ENCODE assay signal across 10 cellular contexts in genomic region chr2:3198119-3198518, GRCh38.
DNase-seq lines count a peak whose midpoint lies in the region; ATAC-seq and TF ChIP-seq lines count a peak whose summit lies in the region.
"Had no signal": no experiment of that assay in that cellular context is flagged by ENCODE, and none has a peak within 500 bp of the region (broad histone marks: within the 10 kb centered on the region; RNA-seq: fewer than 3 reads in every experiment).

No MANE protein-coding gene starts in this region.

- H3K4me2 ChIP-seq in HCT116 (ENCODE audit: low read length), result no peak overlapping the region

- H3K9me2 ChIP-seq in HCT116 (ENCODE audit: insufficient read depth), result no peaks in the 10 kb centered on the region

- H4K20me1 ChIP-seq in HCT116 (ENCODE audit: insufficient read depth), result no peaks in the 10 kb centered on the region

- ATAC-seq in HCT116 (peak; percentile 80), left cardiac atrium (no peak), HG02981 (IDR thresholded peaks at IDR 0.05; ENCODE audit: unreplicated experiment) (no peak), GM21825 (IDR thresholded peaks at IDR 0.05; ENCODE audit: unreplicated experiment) (no peak)

- H3K79me2 ChIP-seq in HCT116 (ENCODE audit: insufficient read depth, low read length), result 0 out of 2 replicates have a peak, but pooled peaks cover 4% of the 10 kb centered on the region

- no peaks in the 10 kb centered on the region for H3K4me1 ChIP-seq in HCT116 (ENCODE audit: control insufficient read depth in 1 of 2, insufficient read depth in 2 of 2, low read length in 2 of 2)

- POLR2A ChIA-PET in HCT116 (lab: Charles Lee), result no interaction called here

- DNase-seq in NCI-H2081 (lab: John Stamatoyannopoulos, UW) (peak; percentile 9 to 25), NCI-H2081 treated with DMSO at 0.1 percent for 48 hours (lab: John Stamatoyannopoulos, UW) (no peak), HCT116 (ENCODE audit: low read depth, low spot score) (no peak), WERI-Rb-1 (peak; percentile 54), medulla oblongata (ENCODE audit: extremely low spot score) (peak; percentile 31), left cardiac atrium (no peak)
- DNase-seq: trophoblast cell had no signal

- no peaks in the 10 kb centered on the region for H3K27me3 ChIP-seq in HCT116 (ENCODE audit: insufficient read depth, low read length)
- H3K27me3 ChIP-seq in WERI-Rb-1 (ENCODE audit: insufficient read depth, low read depth, severe bottlenecking), result no peaks in the 10 kb centered on the region

- TF ChIP-seq CTCF in HCT116 (IDR thresholded peaks at IDR 0.05 in 2 of 3, conservative IDR thresholded peaks at IDR 0.05 in 1 of 3; ENCODE audit: borderline replicate concordance in 1 of 3, insufficient read depth in 1 of 3, low read depth in 2 of 3, low read length in 2 of 3) (peak in 2 of 3 experiments; percentile 33 to 34; a peak in 2 of 6 replicates), WERI-Rb-1 (IDR thresholded peaks at IDR 0.05; ENCODE audit: low read depth, low read length) (peak; percentile 76)

- H3K36me3 ChIP-seq in HCT116 (ENCODE audit: control insufficient read depth in 1 of 2, insufficient read depth in 2 of 2, low read length in 2 of 2) (peaks cover 2 to 3% of the 10 kb centered on the region in 2 experiments; a peak in 1 of 4 replicates), WERI-Rb-1 (peaks cover 14% of the 10 kb centered on the region)

- no TSS peak for BruUV-seq in HCT116 (replicated peaks; lab: Mats Ljungman, UMichigan)

- no peak overlapping the region for H2AFZ ChIP-seq in HCT116 (ENCODE audit: low read depth, low read length, poor library complexity, severe bottlenecking)

- CTCF ChIA-PET in HCT116 (lab: Charles Lee), result no interaction called here

- RAD21 ChIA-PET in HCT116 (lab: Charles Lee; ENCODE audit: low non-redundant PET in 1 of 2, low total read pairs in 2 of 2, uncharacterized antibody in 2 of 2, unreplicated experiment in 2 of 2), result no interaction called here

- no peak overlapping the region for H3K9ac ChIP-seq in HCT116 (ENCODE audit: low read length)

- peak; percentile 27; the same call in 1 of the 2 replicates for TF ChIP-seq RAD21 in HCT116 (IDR thresholded peaks at IDR 0.05; ENCODE audit: low read depth)

- H3K9me3 ChIP-seq in HCT116 (ENCODE audit: control insufficient read depth in 1 of 2, insufficient read depth in 1 of 2, low read depth in 1 of 2, low read length in 2 of 2), result no peaks in the 10 kb centered on the region
- H3K9me3 ChIP-seq in WERI-Rb-1 (ENCODE audit: severe bottlenecking), result no peaks in the 10 kb centered on the region

- no peak overlapping the region for H3K4me3 ChIP-seq in HCT116 (replicated peaks in 1 of 2; ENCODE audit: low read depth in 1 of 2, low read length in 2 of 2)
- no peak overlapping the region for H3K4me3 ChIP-seq in WERI-Rb-1 (ENCODE audit: low read depth, low read length)
- H3K4me3 ChIP-seq: coronary artery had no signal

- no peak for TF ChIP-seq POLR2A in HCT116 (IDR thresholded peaks at IDR 0.05; ENCODE audit: borderline replicate concordance, extremely low read depth, insufficient read depth, insufficient read length)

- intact Hi-C loops in HCT116 (cut with micrococcal nuclease), result loop anchor here (5.0 kb wide), 2 partner anchors 104 to 454 kb away; no protein-coding TSS in a partner anchor
- intact Hi-C loops in left cardiac atrium (cut with DNase I), result no loop called here

- H3K27ac ChIP-seq in HCT116 (ENCODE audit: low read depth, low read length), result no peak overlapping the region
- no peak overlapping the region for H3K27ac ChIP-seq in WERI-Rb-1
- H3K27ac ChIP-seq: coronary artery had no signal

TF ChIP-seq in HCT116, 20 proteins besides CTCF, POLR2A, EP300 and RAD21:
- TF ChIP-seq JUND (IDR thresholded peaks at IDR 0.05) (no peak), YY1 (IDR thresholded peaks at IDR 0.05; ENCODE audit: extremely low read depth, insufficient replicate concordance, low read depth, low read length) (no peak), ELF1 (IDR thresholded peaks at IDR 0.05; ENCODE audit: borderline replicate concordance, low read depth) (no peak), SIN3A (IDR thresholded peaks at IDR 0.05; ENCODE audit: low read depth) (no peak), FOSL1 (IDR thresholded peaks at IDR 0.05; ENCODE audit: low read depth) (no peak), ZNF274 (IDR thresholded peaks at IDR 0.05; ENCODE audit: low read depth, low read length) (no peak), EZH2 (IDR thresholded peaks at IDR 0.05) (no peak), EZH2phosphoT487 (IDR thresholded peaks at IDR 0.05; ENCODE audit: borderline replicate concordance) (no peak), ZFX (IDR thresholded peaks at IDR 0.05) (no peak), SP1 (IDR thresholded peaks at IDR 0.05; ENCODE audit: low read depth) (no peak), CBX3 (IDR thresholded peaks at IDR 0.05; ENCODE audit: low read depth) (no peak), EGR1 (IDR thresholded peaks at IDR 0.05; ENCODE audit: low read depth) (no peak), SRF (IDR thresholded peaks at IDR 0.05; ENCODE audit: low read depth) (no peak), CEBPB (IDR thresholded peaks at IDR 0.05; ENCODE audit: low read depth) (no peak)
- TF ChIP-seq, protein P1, sequence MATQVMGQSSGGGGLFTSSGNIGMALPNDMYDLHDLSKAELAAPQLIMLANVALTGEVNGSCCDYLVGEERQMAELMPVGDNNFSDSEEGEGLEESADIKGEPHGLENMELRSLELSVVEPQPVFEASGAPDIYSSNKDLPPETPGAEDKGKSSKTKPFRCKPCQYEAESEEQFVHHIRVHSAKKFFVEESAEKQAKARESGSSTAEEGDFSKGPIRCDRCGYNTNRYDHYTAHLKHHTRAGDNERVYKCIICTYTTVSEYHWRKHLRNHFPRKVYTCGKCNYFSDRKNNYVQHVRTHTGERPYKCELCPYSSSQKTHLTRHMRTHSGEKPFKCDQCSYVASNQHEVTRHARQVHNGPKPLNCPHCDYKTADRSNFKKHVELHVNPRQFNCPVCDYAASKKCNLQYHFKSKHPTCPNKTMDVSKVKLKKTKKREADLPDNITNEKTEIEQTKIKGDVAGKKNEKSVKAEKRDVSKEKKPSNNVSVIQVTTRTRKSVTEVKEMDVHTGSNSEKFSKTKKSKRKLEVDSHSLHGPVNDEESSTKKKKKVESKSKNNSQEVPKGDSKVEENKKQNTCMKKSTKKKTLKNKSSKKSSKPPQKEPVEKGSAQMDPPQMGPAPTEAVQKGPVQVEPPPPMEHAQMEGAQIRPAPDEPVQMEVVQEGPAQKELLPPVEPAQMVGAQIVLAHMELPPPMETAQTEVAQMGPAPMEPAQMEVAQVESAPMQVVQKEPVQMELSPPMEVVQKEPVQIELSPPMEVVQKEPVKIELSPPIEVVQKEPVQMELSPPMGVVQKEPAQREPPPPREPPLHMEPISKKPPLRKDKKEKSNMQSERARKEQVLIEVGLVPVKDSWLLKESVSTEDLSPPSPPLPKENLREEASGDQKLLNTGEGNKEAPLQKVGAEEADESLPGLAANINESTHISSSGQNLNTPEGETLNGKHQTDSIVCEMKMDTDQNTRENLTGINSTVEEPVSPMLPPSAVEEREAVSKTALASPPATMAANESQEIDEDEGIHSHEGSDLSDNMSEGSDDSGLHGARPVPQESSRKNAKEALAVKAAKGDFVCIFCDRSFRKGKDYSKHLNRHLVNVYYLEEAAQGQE (IDR thresholded peaks at IDR 0.05; ENCODE audit: low read depth), result no peak
- TF ChIP-seq, protein P2, sequence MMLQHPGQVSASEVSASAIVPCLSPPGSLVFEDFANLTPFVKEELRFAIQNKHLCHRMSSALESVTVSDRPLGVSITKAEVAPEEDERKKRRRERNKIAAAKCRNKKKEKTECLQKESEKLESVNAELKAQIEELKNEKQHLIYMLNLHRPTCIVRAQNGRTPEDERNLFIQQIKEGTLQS (IDR thresholded peaks at IDR 0.05), result no peak
- TF ChIP-seq, protein P3, sequence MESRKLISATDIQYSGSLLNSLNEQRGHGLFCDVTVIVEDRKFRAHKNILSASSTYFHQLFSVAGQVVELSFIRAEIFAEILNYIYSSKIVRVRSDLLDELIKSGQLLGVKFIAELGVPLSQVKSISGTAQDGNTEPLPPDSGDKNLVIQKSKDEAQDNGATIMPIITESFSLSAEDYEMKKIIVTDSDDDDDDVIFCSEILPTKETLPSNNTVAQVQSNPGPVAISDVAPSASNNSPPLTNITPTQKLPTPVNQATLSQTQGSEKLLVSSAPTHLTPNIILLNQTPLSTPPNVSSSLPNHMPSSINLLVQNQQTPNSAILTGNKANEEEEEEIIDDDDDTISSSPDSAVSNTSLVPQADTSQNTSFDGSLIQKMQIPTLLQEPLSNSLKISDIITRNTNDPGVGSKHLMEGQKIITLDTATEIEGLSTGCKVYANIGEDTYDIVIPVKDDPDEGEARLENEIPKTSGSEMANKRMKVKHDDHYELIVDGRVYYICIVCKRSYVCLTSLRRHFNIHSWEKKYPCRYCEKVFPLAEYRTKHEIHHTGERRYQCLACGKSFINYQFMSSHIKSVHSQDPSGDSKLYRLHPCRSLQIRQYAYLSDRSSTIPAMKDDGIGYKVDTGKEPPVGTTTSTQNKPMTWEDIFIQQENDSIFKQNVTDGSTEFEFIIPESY (IDR thresholded peaks at IDR 0.05; ENCODE audit: extremely low read depth, insufficient replicate concordance, low read length), result no peak

Comparison
In these comparisons a context has a peak if more than half of its experiments do, and no peak if none do; other contexts are left out.
1. DNase-seq: peak in NCI-H2081 (2 of 2), WERI-Rb-1 (single experiment) and medulla oblongata (single experiment); none in NCI-H2081 treated with DMSO at 0.1 percent for 48 hours (single experiment), HCT116 (single experiment) and left cardiac atrium (single experiment).